Comparison of ENCODE assay signal across 20 cellular contexts in genomic region chr6:125432968-125433367, GRCh38.
A peak's percentile ranks its signal among the peaks of the same experiment; 100 is the strongest.
DNase-seq lines count a peak whose midpoint lies in the region; ATAC-seq and TF ChIP-seq lines count a peak whose summit lies in the region.
"Had no signal": no experiment of that assay in that cellular context is flagged by ENCODE, and none has a peak within 500 bp of the region (broad histone marks: within the 10 kb centered on the region; RNA-seq: fewer than 3 reads in every experiment).

No MANE protein-coding gene starts in this region.

- no peaks in the 10 kb centered on the region for H4K20me1 ChIP-seq in BLaER1

- peak; percentile 22 for DNase-seq in OCI-M1 (lab: John Stamatoyannopoulos, UW)
- no peak for DNase-seq in stimulated activated CD4-positive, alpha-beta T cell treated with anti-CD3 and anti-CD28 coated beads, Interleukin-1b, Interleukin-23, amount 100 ng/mL, for 48 hours
- DNase-seq in gastrocnemius medialis, result no peak
- no peak for DNase-seq in cardiac septum (ENCODE audit: low spot score)
- DNase-seq in SHP77 treated with DMSO at 0.1 percent for 48 hours (lab: John Stamatoyannopoulos, UW), result no peak
- DNase-seq: Calu3; dorsolateral prefrontal cortex; left lung; NCI-H1092; NCI-H2107; NCI-H526; stimulated activated CD4-positive, alpha-beta T cell treated with anti-CD3 and anti-CD28 coated beads, Interleukin-4, amount 100 ng/mL, for 4 hours had no signal

- H3K27me3 ChIP-seq in BLaER1 (no peaks in the 10 kb centered on the region), gastrocnemius medialis (no peaks in the 10 kb centered on the region)
- H3K27me3 ChIP-seq: cardiac muscle cell, left lung, suprapubic skin had no signal

- no peak for TF ChIP-seq POLR2A in gastrocnemius medialis (IDR thresholded peaks at IDR 0.05)

- in situ Hi-C loops in gastrocnemius medialis (cut with MboI; ENCODE audit: low sequenced_read_pairs in 4 of 4), result no loop called here

- H3K9me3 ChIP-seq in BLaER1 (peaks cover 24% of the 10 kb centered on the region; the same call in 1 of the 2 replicates), gastrocnemius medialis (no peaks in the 10 kb centered on the region)
- H3K9me3 ChIP-seq: left lung, suprapubic skin had no signal

- H3K4me1 ChIP-seq in BLaER1 (peaks cover 62% of the 10 kb centered on the region), gastrocnemius medialis (no peaks in the 10 kb centered on the region)
- H3K4me1 ChIP-seq: left lung, suprapubic skin had no signal

- TF ChIP-seq CTCF in gastrocnemius medialis (IDR thresholded peaks at IDR 0.05 in 4 of 5, conservative IDR thresholded peaks at IDR 0.05 in 1 of 5), result no peak

- H3K9ac ChIP-seq in BLaER1, result no peak overlapping the region

- H3K4me2 ChIP-seq in BLaER1, result peak overlapping the region; percentile 72
- H3K4me2 ChIP-seq: smooth muscle cell had no signal

- no peaks in the 10 kb centered on the region for H3K36me3 ChIP-seq in BLaER1
- H3K36me3 ChIP-seq in gastrocnemius medialis, result no peaks in the 10 kb centered on the region
- H3K36me3 ChIP-seq: cardiac muscle cell, left lung, suprapubic skin had no signal

- peak; percentile 70 for ATAC-seq in GM19397 (IDR thresholded peaks at IDR 0.05; ENCODE audit: unreplicated experiment)
- ATAC-seq in HG03342 (IDR thresholded peaks at IDR 0.05; ENCODE audit: unreplicated experiment), result peak; percentile 65
- no peak for ATAC-seq in gastrocnemius medialis
- ATAC-seq: activated T-helper 17 cell treated with anti-CD3 and anti-CD28 coated beads, Interleukin-2, amount 50 U/mL, for 72 hours; left lung had no signal

- H3K27ac ChIP-seq in BLaER1, result peak overlapping the region; percentile 83
- no peak overlapping the region for H3K27ac ChIP-seq in gastrocnemius medialis
- H3K27ac ChIP-seq: 22Rv1, cardiac muscle cell, dorsolateral prefrontal cortex, left lung, suprapubic skin had no signal

- peak overlapping the region; percentile 23; the same call in 1 of the 2 replicates for H3K4me3 ChIP-seq in BLaER1
- no peak overlapping the region for H3K4me3 ChIP-seq in gastrocnemius medialis
- H3K4me3 ChIP-seq: cardiac muscle cell, dorsolateral prefrontal cortex, left lung, smooth muscle cell, suprapubic skin had no signal

- intact Hi-C loops in gastrocnemius medialis (cut with DNase I; ENCODE audit: low total_unique reads), result no loop called here
- intact Hi-C loops in cardiac septum (cut with DNase I), result no loop called here

Comparison
In these comparisons a context has a peak if more than half of its experiments do, and no peak if none do; other contexts are left out.
1. ATAC-seq: peak in GM19397 (single experiment) and HG03342 (single experiment); none in gastrocnemius medialis (0 of 2).